Comparison of ENCODE assay signal across 8 cellular contexts in the genomic region with DNA sequence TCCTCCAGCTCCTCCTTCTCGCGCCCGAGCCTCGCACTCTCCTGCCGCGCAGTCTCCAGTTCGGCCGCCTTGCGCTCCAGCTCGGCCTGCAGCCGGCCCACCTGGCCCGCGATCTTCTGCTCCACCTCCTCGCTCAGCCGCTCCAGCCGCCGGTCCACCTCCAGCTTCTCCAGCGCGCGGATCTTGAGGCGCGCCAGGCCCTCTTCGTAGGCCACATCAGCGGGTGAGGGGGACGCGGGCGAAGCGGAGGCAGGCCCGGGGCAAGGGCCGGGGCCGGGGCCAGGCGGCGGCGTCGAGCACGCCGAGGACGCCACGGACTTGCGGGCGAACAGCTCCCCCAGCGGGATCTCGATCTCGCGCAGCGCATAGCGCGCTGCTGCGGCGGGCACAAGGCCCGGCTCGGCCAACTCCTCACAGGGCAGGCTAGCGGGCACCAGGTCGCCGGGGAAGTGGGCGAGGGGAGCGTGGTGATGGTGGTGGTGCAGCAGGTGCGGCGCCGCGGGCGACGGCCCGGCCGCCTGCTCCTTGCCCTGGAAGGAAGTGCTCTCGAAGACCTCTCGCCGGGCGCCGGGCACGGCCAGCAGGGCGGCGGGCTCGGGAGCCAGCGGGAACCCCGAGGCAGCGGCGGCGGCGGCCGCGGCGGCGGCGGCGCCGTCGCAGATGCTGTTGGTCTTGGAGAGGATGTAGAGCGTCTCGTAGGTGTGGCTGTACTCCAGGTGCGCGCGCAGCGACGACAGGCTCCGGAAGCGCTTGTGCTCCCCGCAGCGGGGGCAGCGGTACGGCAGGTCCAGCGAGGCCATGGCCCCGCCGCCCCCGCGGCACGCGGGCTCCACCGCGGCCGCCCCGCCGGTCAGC. TPM values are rescaled to one million over a fixed set of nuclear protein-coding genes. Genes with fewer than 3 reads are reported as not detected.
A peak's percentile ranks its signal among the peaks of the same experiment; 100 is the strongest.
DNase-seq lines count a peak whose midpoint lies in the region; ATAC-seq and TF ChIP-seq lines count a peak whose summit lies in the region.

No MANE protein-coding gene starts in this region.

- H3K27ac ChIP-seq in RWPE1: peak overlapping the region; percentile 27; the same call in 1 of the 2 replicates

- ATAC-seq in GM19035 (IDR thresholded peaks at IDR 0.05; ENCODE audit: unreplicated experiment) (peak; percentile 81), HG03442 (IDR thresholded peaks at IDR 0.05; ENCODE audit: unreplicated experiment) (peak; percentile 65), left colon (peak; percentile 88)

- intact Hi-C loops in left colon (cut with DNase I, micrococcal nuclease): no loop called here

- CTCF ChIA-PET in RWPE1 (lab: Yijun Ruan, JAX): interaction anchor here (0.6 to 1.1 kb wide), 7 partner anchors 9 to 658 kb away, joined by 3 to 7 read pairs (median 4); a partner anchor contains a TSS

- DNase-seq in RWPE1 (ENCODE audit: low spot score) (peak; percentile 71), left colon (peak; percentile 79 to 89), dedifferentiated amniotic fluid mesenchymal stem cell (ENCODE audit: extremely low spot score) (no peak), GOT3 (lab: John Stamatoyannopoulos, UW) (no peak)
- DNase-seq in activated naive CD8-positive, alpha-beta T cell treated with anti-CD3 and anti-CD28 coated beads, Interleukin-2, amount 50 U/mL, for 16 hours (ENCODE audit: low read depth, low spot score): peak; percentile 30
- DNase-seq in stimulated activated CD4-positive, alpha-beta T cell treated with anti-CD3 and anti-CD28 coated beads, TNF-alpha, amount 100 ng/mL, for 1 hour (ENCODE audit: low read depth in 3 of 3, low spot score in 1 of 3): peak; percentile 47 to 68 (median 49)

- POLR2A ChIA-PET in RWPE1 (lab: Yijun Ruan, JAX; ENCODE audit: low non-redundant PET): interaction anchor here (0.6 to 0.9 kb wide), 2 partner anchors 35 to 130 kb away, joined by 3 to 6 read pairs; a partner anchor contains a TSS

- TF ChIP-seq CTCF in RWPE1 (conservative IDR thresholded peaks at IDR 0.05; ENCODE audit: low read depth): peak; percentile 3; the same call in 1 of the 2 replicates

RNA-seq across cellular contexts. Expression of a gene that starts 15.2 kb away (rescaled TPM):
- 1 to 10 TPM; 2.1 to 2.5 TPM for total RNA-seq in left colon

RNA-seq across cellular contexts. Expression of a gene that starts 24.3 kb away (rescaled TPM):
- not detected for total RNA-seq in left colon

RNA-seq across cellular contexts. Expression of a gene that starts 35.0 kb away (rescaled TPM):
- 100 to 1,000 TPM; 120 to 140 TPM for total RNA-seq in left colon

RNA-seq across cellular contexts. Expression of a gene that starts 36.0 kb away (rescaled TPM):
- 10 to 100 TPM; 40.2 to 51.9 TPM for total RNA-seq in left colon

RNA-seq across cellular contexts. Expression of a gene that starts 55.0 kb away (rescaled TPM):
- total RNA-seq in left colon: 10 to 100 TPM in 1 of 2 donors, 1 to 10 TPM in 1; 9.2 to 14.4 TPM

Comparison
In these comparisons a context has a peak if more than half of its experiments do, and no peak if none do; other contexts are left out.
1. DNase-seq: peak in RWPE1 (single experiment), activated naive CD8-positive, alpha-beta T cell treated with anti-CD3 and anti-CD28 coated beads, Interleukin-2, amount 50 U/mL, for 16 hours (single experiment), left colon (2 of 2) and stimulated activated CD4-positive, alpha-beta T cell treated with anti-CD3 and anti-CD28 coated beads, TNF-alpha, amount 100 ng/mL, for 1 hour (3 of 3); none in dedifferentiated amniotic fluid mesenchymal stem cell (single experiment) and GOT3 (single experiment).
2. Peak in every context shown above with its lines, with median percentiles within 50 percentile points of each other: ATAC-seq.